8 cellular contexts compared by ENCODE assay signal in the genomic region with DNA sequence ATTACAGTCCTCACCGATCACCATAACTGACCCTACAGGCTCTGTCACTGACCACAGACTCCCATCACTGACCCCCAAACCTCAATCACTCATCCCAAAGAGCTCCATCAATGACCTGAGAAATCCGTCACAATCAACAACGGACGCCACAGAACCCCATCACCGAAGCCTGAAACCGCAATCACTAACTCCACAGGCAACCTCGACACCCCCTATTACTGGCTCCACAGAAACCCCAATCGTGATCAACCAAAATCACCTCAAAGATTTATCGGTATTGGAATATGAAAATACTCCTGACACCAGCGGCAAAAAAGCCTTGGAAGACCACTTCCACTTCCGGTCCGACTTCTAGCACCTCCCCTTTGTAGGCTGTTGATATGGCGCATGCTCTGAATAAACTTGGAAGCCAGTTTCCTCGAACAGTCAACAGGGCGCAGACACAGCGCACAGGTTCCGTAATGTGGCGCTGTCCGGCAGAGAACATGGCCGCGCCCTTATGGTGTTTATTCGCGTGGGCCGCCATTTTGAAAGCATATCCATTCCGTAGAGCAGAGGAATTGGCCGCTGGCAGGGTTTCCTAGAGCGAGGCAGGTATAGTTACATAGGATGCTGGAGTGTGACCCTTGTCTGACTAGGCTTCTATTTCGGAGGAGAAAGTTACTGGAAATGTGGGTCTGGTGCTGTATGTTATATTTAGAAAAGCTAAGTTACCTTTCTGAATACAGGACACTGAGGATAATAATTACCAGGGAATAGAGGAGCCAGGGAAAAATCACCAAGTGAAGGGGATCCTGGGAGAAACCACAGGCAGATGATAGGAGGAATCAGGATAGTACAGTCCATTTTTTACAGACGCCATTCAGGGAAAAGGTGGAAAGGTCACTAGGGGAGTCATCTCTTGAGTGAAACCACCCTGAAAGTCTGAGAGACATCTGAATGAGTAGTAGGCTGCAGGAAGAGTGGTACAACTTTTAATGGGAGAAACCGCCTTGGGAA. TPM values are rescaled to one million over a fixed set of nuclear protein-coding genes. Genes with fewer than 3 reads are reported as not detected.
A peak's percentile ranks its signal among the peaks of the same experiment; 100 is the strongest.
DNase-seq lines count a peak whose midpoint lies in the region; ATAC-seq and TF ChIP-seq lines count a peak whose summit lies in the region.

A gene (minus strand): TSS at position 328 of the 999 bp plus-strand sequence. CDS start 2,785 bp downstream, outside the sequence.

- TF ChIP-seq EP300 in tibial nerve (IDR thresholded peaks at IDR 0.05): peak in 1 of 2 donors; percentile 77

- H3K27me3 ChIP-seq in SU-DHL-6 (ENCODE audit: low read length) (no peaks in the 10 kb centered on the region), adrenal gland (no peaks in the 10 kb centered on the region), heart left ventricle (no peaks in the 10 kb centered on the region), parathyroid adenoma (ENCODE audit: control insufficient read depth, insufficient read depth, low read length) (no peaks in the 10 kb centered on the region), tibial nerve (no peaks in the 10 kb centered on the region)

- peaks cover 4% of the 10 kb centered on the region; the same call in 1 of the 2 replicates for H3K9me3 ChIP-seq in SU-DHL-6 (ENCODE audit: insufficient read depth, low read length)
- peaks cover 0 to 7% (median 3%) of the 10 kb centered on the region in 3 donors for H3K9me3 ChIP-seq in adrenal gland (replicated peaks in 1 of 3)
- peaks cover 0 to 37% (median 5%) of the 10 kb centered on the region in 12 donors for H3K9me3 ChIP-seq in heart left ventricle
- H3K9me3 ChIP-seq in parathyroid adenoma (ENCODE audit: control insufficient read depth, low read length): no peaks in the 10 kb centered on the region
- H3K9me3 ChIP-seq in tibial nerve: peaks cover 0 to 43% (median 4%) of the 10 kb centered on the region in 4 donors

- H3K4me3 ChIP-seq in SU-DHL-6 (ENCODE audit: insufficient read depth, low read length, poor library complexity, severe bottlenecking) (peak within 1 kb of the TSS; percentile 69), adrenal gland (peak within 1 kb of the TSS in 3 of 4 donors; percentile 62 to 100 (median 63)), heart left ventricle (peak within 1 kb of the TSS; percentile 49 to 81 (median 68)), parathyroid adenoma (ENCODE audit: low read depth, low read length) (peak within 1 kb of the TSS; percentile 100), tibial nerve (peak within 1 kb of the TSS; percentile 52 to 79 (median 62))

- DNase-seq in NCI-H1105 treated with DMSO at 0.1 percent for 48 hours (lab: John Stamatoyannopoulos, UW) (peak; percentile 94), adrenal gland (peak; percentile 89 to 97 (median 94)), heart left ventricle (peak; percentile 93 to 95 (median 93)), tibial nerve (ENCODE audit: low spot score in 2 of 2) (peak; percentile 76 to 90)

- H3K9me2 ChIP-seq in SU-DHL-6 (replicated peaks; ENCODE audit: insufficient read depth, low read length): no peaks in the 10 kb centered on the region

- intact Hi-C loops in adrenal gland (cut with DNase I) (no loop called here), heart left ventricle (cut with DNase I) (loop anchor here in 6 of 10 donors (1.0 to 10.0 kb wide), 9 partner anchors 38 to 199 kb away; a partner anchor contains a TSS)

- H3F3A ChIP-seq in SU-DHL-6 (ENCODE audit: insufficient read depth): no peaks in the 10 kb centered on the region

- TF ChIP-seq CTCF in GM12873 (IDR thresholded peaks at IDR 0.05; ENCODE audit: insufficient read depth, low read depth, low read length, missing control alignments) (peak; percentile 28), SU-DHL-6 (IDR thresholded peaks at IDR 0.05; ENCODE audit: insufficient read depth, low read length, poor library complexity, severe bottlenecking) (no peak), adrenal gland (IDR thresholded peaks at IDR 0.05) (peak in 2 of 6 experiments; percentile 21 to 29), heart left ventricle (IDR thresholded peaks at IDR 0.05) (peak in 7 of 12 donors; percentile 21 to 59 (median 34)), parathyroid adenoma (IDR thresholded peaks at IDR 0.05) (peak; percentile 30), tibial nerve (IDR thresholded peaks at IDR 0.05) (peak in 4 of 5 experiments; percentile 8 to 35 (median 21))

- H3K4me1 ChIP-seq in adrenal gland (replicated peaks in 1 of 2): peaks cover 0 to 9% of the 10 kb centered on the region in 2 donors
- H3K4me1 ChIP-seq in heart left ventricle: peaks cover 0 to 14% (median 7%) of the 10 kb centered on the region in 12 donors
- H3K4me1 ChIP-seq in parathyroid adenoma: no peaks in the 10 kb centered on the region
- peaks cover 0 to 11% (median 0%) of the 10 kb centered on the region in 4 donors for H3K4me1 ChIP-seq in tibial nerve

- TF ChIP-seq POLR2A in adrenal gland (IDR thresholded peaks at IDR 0.05) (peak; percentile 9 to 72), heart left ventricle (IDR thresholded peaks at IDR 0.05) (peak in 1 of 2 donors; percentile 32), tibial nerve (IDR thresholded peaks at IDR 0.05) (peak in 1 of 2 donors; percentile 21)

- peak within 1 kb of the TSS; percentile 50 for H3K9ac ChIP-seq in SU-DHL-6 (ENCODE audit: low read length)
- H3K9ac ChIP-seq in parathyroid adenoma: no peak within 1 kb of the TSS

- H2AFZ ChIP-seq in SU-DHL-6 (ENCODE audit: low read depth, low read length, severe bottlenecking): peak within 1 kb of the TSS; percentile 98
- H2AFZ ChIP-seq in parathyroid adenoma: peak within 1 kb of the TSS; percentile 82

- H3K36me3 ChIP-seq in SU-DHL-6 (ENCODE audit: low read length): peaks cover 9% of the 10 kb centered on the region; the same call in 1 of the 2 replicates
- peaks cover 0 to 21% of the 10 kb centered on the region in 2 donors for H3K36me3 ChIP-seq in adrenal gland (replicated peaks in 1 of 2)
- H3K36me3 ChIP-seq in heart left ventricle: peaks cover 0 to 27% (median 22%) of the 10 kb centered on the region in 9 donors
- H3K36me3 ChIP-seq in parathyroid adenoma (ENCODE audit: control insufficient read depth, insufficient read depth, low read length): peaks cover 2% of the 10 kb centered on the region
- H3K36me3 ChIP-seq in tibial nerve: peaks cover 10 to 31% (median 19%) of the 10 kb centered on the region in 3 donors

- ATAC-seq in HG02642 (IDR thresholded peaks at IDR 0.05; ENCODE audit: poor library complexity, unreplicated experiment) (peak; percentile 97), heart left ventricle (peak; percentile 100)

- H3K4me2 ChIP-seq in SU-DHL-6 (ENCODE audit: low read depth, low read length, poor library complexity, severe bottlenecking) (peak within 1 kb of the TSS; percentile 62), parathyroid adenoma (ENCODE audit: low read length) (peak within 1 kb of the TSS; percentile 99)

- WGBS in adrenal gland, 4 donors: 4 to 5% (median 4%) methylated on average over 25 to 30 of the region's 30 CpGs
- 5% methylated on average over 30 of the region's 30 CpGs for WGBS in heart left ventricle, 4 donors
- 5 to 6% methylated on average over 30 of the region's 30 CpGs for WGBS in tibial nerve, 2 donors

- H3K79me2 ChIP-seq in SU-DHL-6 (ENCODE audit: insufficient read depth, low read length) (no peaks in the 10 kb centered on the region), parathyroid adenoma (no peaks in the 10 kb centered on the region)

- H3K27ac ChIP-seq in SU-DHL-6 (ENCODE audit: low read depth, low read length): no peak within 1 kb of the TSS
- H3K27ac ChIP-seq in adrenal gland: peak within 1 kb of the TSS in 3 of 5 donors; percentile 39 to 80 (median 43)
- H3K27ac ChIP-seq in heart left ventricle: peak within 1 kb of the TSS in 11 of 12 donors; percentile 6 to 82 (median 67)
- peak within 1 kb of the TSS; percentile 40 for H3K27ac ChIP-seq in parathyroid adenoma
- H3K27ac ChIP-seq in tibial nerve: peak within 1 kb of the TSS in 3 of 4 donors; percentile 81 to 86 (median 84)

- H4K20me1 ChIP-seq in SU-DHL-6 (ENCODE audit: low read depth, low read length): no peaks in the 10 kb centered on the region

RNA-seq across cellular contexts. Expression of the gene that starts here (rescaled TPM):
- 10 to 100 TPM in 6 of 8 donors, 1 to 10 TPM in 2; 8.1 to 39.4 (median 15.7) TPM for total RNA-seq in adrenal gland
- polyA plus RNA-seq in adrenal gland: 10 to 100 TPM; 15.8 to 23.0 (median 18.7) TPM
- 10 to 100 TPM in 7 of 9 donors, 1 to 10 TPM in 2; 6.5 to 14.8 (median 11.3) TPM for total RNA-seq in heart left ventricle
- polyA plus RNA-seq in heart left ventricle: 10 to 100 TPM; 14.7 to 22.2 TPM
- 1 to 10 TPM; 5.7 to 8.4 (median 6.3) TPM for total RNA-seq in tibial nerve

Comparison
In these comparisons a context has a peak if more than half of its experiments do, and no peak if none do; other contexts are left out.
1. intact Hi-C loops: an anchor here in heart left ventricle (1.0 to 10.0 kb wide); none called in adrenal gland.